Comparison of ENCODE assay signal across 28 cellular contexts in the genomic region with DNA sequence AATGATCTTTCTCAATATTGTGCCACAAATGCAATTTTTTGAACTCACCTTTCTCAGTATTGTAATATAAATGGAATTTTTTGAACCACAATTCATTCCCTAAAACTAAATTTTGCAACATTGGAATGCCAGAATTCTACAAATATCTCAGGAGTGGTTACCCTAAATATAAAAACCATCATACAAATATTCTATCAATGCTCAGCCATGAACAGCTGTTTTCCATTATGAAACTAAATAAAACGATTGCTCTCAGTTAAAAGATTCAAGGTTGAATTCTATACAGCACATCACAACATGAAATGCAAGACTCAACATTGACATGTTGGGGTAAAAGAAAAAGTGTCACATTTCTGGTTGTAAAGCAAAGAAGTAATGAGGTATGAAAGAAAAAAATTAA.
"Had no signal": no experiment of that assay in that cellular context is flagged by ENCODE, and none has a peak within 500 bp of the region (broad histone marks: within the 10 kb centered on the region; RNA-seq: fewer than 3 reads in every experiment).

No MANE protein-coding gene starts in this region.

- H3K27me3 ChIP-seq: adrenal gland, breast epithelium, SJCRH30 had no signal

- ATAC-seq: activated T-helper 17 cell treated with anti-CD3 and anti-CD28 coated beads, Interleukin-2, amount 50 U/mL, for 72 hours; T-cell had no signal

- H3K9me3 ChIP-seq: adrenal gland, breast epithelium, SJCRH30 had no signal

- H3K4me3 ChIP-seq: adrenal gland, breast epithelium, SJCRH30 had no signal

- H3K4me1 ChIP-seq: adrenal gland, breast epithelium had no signal

- DNase-seq: activated CD4-positive, alpha-beta memory T cell treated with anti-CD3 and anti-CD28 coated beads, Interleukin-2, amount 10 ng/mL, durations not matched to agents 7 days and 5 days; activated CD4-positive, alpha-beta T cell treated with anti-CD3 and anti-CD28 coated beads, Interleukin-2, amount 10 ng/mL, durations not matched to agents 7 days and 5 days; activated CD4-positive, CD25-positive, alpha-beta regulatory T cell; activated gamma-delta T cell; activated naive CD4-positive, alpha-beta T cell treated with anti-CD3 and anti-CD28 coated beads for 36 hours; activated T-cell treated with anti-CD3 and anti-CD28 coated beads for 4 hours; activated T-cell treated with anti-CD3 and anti-CD28 coated beads, Interleukin-2, amount 50 U/mL, for 48 hours; adrenal gland; anterior cingulate cortex; caudate nucleus; Kasumi-1; KBM-7; NCI-H1048; NCI-H1417; NCI-H1930; NCI-H2107; NCI-H2171 treated with DMSO at 0.1 percent for 48 hours; NCI-H345; NCI-H510A; NCI-H526 treated with DMSO at 0.1 percent for 48 hours; NCI-H82; SJCRH30; T-cell; T-helper 2 cell; T1000 had no signal

- H3K36me3 ChIP-seq: adrenal gland, breast epithelium, SJCRH30 had no signal

- H3K27ac ChIP-seq: breast epithelium, SJCRH30, VCaP had no signal
